In the genomic region with DNA sequence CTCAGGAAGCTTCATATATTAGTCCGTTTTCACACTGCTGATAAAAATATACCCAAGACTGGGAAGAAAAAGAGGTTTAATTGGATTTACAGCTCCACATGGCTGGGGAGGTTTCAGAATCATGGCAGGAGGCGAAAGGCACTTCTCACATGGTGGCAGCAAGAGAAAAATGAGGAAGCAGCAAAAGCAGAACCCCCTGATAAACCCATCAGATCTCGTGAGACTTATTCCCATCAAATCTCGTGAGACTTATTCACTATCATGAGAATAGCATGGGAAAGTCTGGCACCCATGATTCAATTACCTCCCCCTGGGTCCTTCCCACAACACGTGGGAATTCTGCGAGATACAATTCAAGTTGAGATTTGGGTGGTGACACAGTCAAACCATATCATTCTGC, we compare ENCODE assay signal across 1 cellular context.
TF ChIP-seq lines count a peak whose summit lies in the region.

No MANE protein-coding gene starts in this region.

TF ChIP-seq in GM23338, 12 proteins besides CTCF, POLR2A, EP300 and RAD21 (continued from another document):
- TF ChIP-seq ZNF462 (CRISPR knock-in tag; IDR thresholded peaks at IDR 0.05) (no peak), ZNF114 (CRISPR knock-in tag; IDR thresholded peaks at IDR 0.05) (no peak), ZNF331 (CRISPR knock-in tag; IDR thresholded peaks at IDR 0.05; ENCODE audit: low read depth) (no peak), JUNB (IDR thresholded peaks at IDR 0.05; ENCODE audit: unreplicated experiment) (no peak), REST (IDR thresholded peaks at IDR 0.05; ENCODE audit: unreplicated experiment) (no peak), EZH2 (IDR thresholded peaks at IDR 0.05; ENCODE audit: low read depth, unreplicated experiment) (no peak), STAT1 (IDR thresholded peaks at IDR 0.05; ENCODE audit: unreplicated experiment) (no peak), EZH2phosphoT487 (IDR thresholded peaks at IDR 0.05; ENCODE audit: unreplicated experiment) (no peak)
